Comparison of ENCODE assay signal across 1 cellular context in the genomic region with DNA sequence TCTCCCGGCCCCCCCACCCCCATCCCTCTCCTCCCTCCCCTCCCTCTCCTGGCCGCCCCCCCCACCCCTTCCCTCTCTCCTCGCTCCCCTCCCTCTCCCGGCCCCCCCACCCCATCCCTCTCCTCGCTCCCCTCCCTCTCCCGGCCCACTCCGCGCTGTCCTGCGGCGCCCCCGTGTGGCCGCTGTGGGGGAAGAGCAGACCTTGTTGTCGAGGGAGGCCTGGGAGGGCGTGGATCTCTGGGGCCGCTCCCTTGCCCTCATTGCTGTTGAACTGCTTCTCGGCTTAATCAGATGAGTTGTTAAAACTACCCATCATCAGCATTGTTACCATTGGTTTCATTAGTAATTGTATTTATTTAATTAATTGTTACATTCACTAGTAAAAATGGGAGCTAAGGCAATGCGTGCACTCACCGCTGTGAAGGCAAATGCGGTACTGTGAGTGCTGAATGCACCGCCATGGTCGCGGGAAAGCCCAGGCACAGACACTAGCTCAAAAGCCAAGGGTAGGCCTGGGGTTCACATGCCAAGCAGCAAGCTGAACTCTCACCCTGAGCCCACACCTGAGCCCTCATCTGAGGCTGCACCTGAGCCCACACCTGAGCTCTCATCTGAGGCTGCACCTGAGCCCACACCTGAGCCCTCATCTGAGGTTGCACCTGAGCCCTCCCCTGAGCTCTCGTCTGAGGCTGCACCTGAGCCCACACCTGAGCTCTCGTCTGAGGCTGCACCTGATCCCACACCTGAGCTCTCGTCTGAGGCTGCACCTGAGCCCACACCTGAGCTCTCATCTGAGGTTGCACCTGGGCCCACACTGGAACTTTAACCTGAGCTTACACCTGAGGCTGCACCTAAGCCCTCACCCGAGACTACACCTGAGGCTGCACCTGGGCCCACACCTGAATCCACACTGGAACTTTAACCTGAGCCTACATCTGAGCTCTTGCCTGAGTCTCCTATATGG.
TF ChIP-seq lines count a peak whose summit lies in the region.

No MANE protein-coding gene starts in this region.

TF ChIP-seq in HEK293, 187 proteins besides CTCF, POLR2A, EP300 and RAD21 (continued from another document):
- TF ChIP-seq, protein P1, sequence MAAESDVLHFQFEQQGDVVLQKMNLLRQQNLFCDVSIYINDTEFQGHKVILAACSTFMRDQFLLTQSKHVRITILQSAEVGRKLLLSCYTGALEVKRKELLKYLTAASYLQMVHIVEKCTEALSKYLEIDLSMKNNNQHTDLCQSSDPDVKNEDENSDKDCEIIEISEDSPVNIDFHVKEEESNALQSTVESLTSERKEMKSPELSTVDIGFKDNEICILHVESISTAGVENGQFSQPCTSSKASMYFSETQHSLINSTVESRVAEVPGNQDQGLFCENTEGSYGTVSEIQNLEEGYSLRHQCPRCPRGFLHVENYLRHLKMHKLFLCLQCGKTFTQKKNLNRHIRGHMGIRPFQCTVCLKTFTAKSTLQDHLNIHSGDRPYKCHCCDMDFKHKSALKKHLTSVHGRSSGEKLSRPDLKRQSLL (tag by site-specific recombination; IDR thresholded peaks at IDR 0.05) = no peak
- TF ChIP-seq KLF7 (tag by site-specific recombination; IDR thresholded peaks at IDR 0.05; ENCODE audit: borderline replicate concordance) (no peak), ZFP41 (tag by site-specific recombination; IDR thresholded peaks at IDR 0.05; ENCODE audit: borderline replicate concordance) (no peak), ZNF837 (tag by site-specific recombination; IDR thresholded peaks at IDR 0.05) (no peak), ZNF10 (tag by site-specific recombination; IDR thresholded peaks at IDR 0.05) (no peak), ZNF654 (tag by site-specific recombination; IDR thresholded peaks at IDR 0.05; ENCODE audit: low read depth) (peak; percentile 46), ZEB2 (tag by site-specific recombination; IDR thresholded peaks at IDR 0.05) (0 out of 2 replicates have a peak, but pooled peaks have one; percentile 53)
- TF ChIP-seq, protein P2, sequence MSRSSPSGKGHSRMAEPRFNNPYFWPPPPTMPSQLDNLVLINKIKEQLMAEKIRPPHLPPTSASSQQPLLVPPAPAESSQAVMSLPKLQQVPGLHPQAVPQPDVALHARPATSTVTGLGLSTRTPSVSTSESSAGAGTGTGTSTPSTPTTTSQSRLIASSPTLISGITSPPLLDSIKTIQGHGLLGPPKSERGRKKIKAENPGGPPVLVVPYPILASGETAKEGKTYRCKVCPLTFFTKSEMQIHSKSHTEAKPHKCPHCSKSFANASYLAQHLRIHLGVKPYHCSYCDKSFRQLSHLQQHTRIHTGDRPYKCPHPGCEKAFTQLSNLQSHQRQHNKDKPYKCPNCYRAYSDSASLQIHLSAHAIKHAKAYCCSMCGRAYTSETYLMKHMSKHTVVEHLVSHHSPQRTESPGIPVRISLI (tag by site-specific recombination; IDR thresholded peaks at IDR 0.05) = no peak
- TF ChIP-seq, protein P3, sequence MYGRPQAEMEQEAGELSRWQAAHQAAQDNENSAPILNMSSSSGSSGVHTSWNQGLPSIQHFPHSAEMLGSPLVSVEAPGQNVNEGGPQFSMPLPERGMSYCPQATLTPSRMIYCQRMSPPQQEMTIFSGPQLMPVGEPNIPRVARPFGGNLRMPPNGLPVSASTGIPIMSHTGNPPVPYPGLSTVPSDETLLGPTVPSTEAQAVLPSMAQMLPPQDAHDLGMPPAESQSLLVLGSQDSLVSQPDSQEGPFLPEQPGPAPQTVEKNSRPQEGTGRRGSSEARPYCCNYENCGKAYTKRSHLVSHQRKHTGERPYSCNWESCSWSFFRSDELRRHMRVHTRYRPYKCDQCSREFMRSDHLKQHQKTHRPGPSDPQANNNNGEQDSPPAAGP (tag by site-specific recombination; IDR thresholded peaks at IDR 0.05) = no peak
